ENCODE assay signal across 8 cellular contexts in the genomic region with DNA sequence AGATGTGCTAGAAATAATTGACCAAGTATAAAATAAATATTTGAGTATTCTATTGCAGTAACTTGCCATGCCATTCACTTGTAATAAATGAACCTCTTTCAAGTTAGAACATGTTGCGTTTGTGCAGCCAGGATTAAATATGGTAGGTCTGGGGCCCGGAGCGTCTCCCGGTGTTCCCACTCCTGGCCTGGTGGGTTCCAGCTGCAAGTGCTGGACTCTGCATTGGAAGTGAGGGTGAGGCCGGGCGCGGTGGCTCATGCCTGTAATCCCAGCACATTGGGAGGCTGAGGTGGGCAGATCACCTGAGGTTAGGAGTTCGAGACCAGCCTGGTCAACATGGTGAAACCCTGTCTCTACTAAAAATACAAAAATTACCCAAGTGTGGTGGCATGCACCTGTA. TPM values are rescaled to one million over a fixed set of nuclear protein-coding genes. Genes with fewer than 3 reads are reported as not detected.
DNase-seq lines count a peak whose midpoint lies in the region; ATAC-seq and TF ChIP-seq lines count a peak whose summit lies in the region.
"Not testable (repeated sequence)": the region's sequence is repeated elsewhere in the genome, so short reads cannot be mapped to it uniquely, and the experiment has no call there.

No MANE protein-coding gene starts in this region.

- H3K27ac Mint-ChIP-seq in activated CD4-positive, alpha-beta memory T cell treated with anti-CD3 and anti-CD28 coated beads for 36 hours = peak overlapping the region; percentile 43

- not testable (repeated sequence) for TF ChIP-seq EP300 in suprapubic skin (IDR thresholded peaks at IDR 0.05)

- TF ChIP-seq POLR2A in suprapubic skin (IDR thresholded peaks at IDR 0.05) = not testable (repeated sequence)

- H3K4me1 Mint-ChIP-seq in activated CD4-positive, alpha-beta memory T cell treated with anti-CD3 and anti-CD28 coated beads for 36 hours (ENCODE audit: low read depth) = not testable (repeated sequence)

- not testable (repeated sequence) for H3K36me3 ChIP-seq in left ventricle myocardium inferior, lower lobe of right lung, suprapubic skin, upper lobe of right lung

- 74% methylated on average over 8 of the region's 8 CpGs for WGBS in suprapubic skin

- DNase-seq in activated CD4-positive, alpha-beta memory T cell treated with anti-CD3 and anti-CD28 coated beads for 36 hours = not testable (repeated sequence)
- DNase-seq in dorsolateral prefrontal cortex (peak in 3 of 10 donors; percentile 15 to 29 (median 21)), left ventricle myocardium inferior (peak; percentile 5), left lobe of liver (ENCODE audit: low spot score) (peak; percentile 43), lower lobe of right lung (peak; percentile 42), posterior vena cava (ENCODE audit: low spot score) (peak; percentile 49), suprapubic skin (ENCODE audit: low spot score in 2 of 2) (peak; percentile 35 to 52), upper lobe of right lung (peak; percentile 41)

- H3K9me3 Mint-ChIP-seq in activated CD4-positive, alpha-beta memory T cell treated with anti-CD3 and anti-CD28 coated beads for 36 hours = not testable (repeated sequence)

- ATAC-seq in left lobe of liver, lower lobe of right lung, upper lobe of right lung: not testable (repeated sequence)

- H3K27me3 ChIP-seq in dorsolateral prefrontal cortex; lower lobe of right lung (ENCODE audit: low read depth); upper lobe of right lung: not testable (repeated sequence)
- H3K27me3 ChIP-seq in left ventricle myocardium inferior (ENCODE audit: low read depth) (peaks cover 62% of the 10 kb centered on the region), suprapubic skin (peaks cover 30% of the 10 kb centered on the region)

- not testable (repeated sequence) for H3K9me3 ChIP-seq in left ventricle myocardium inferior (replicated peaks); lower lobe of right lung; suprapubic skin; upper lobe of right lung

- not testable (repeated sequence) for H3K4me3 Mint-ChIP-seq in activated CD4-positive, alpha-beta memory T cell treated with anti-CD3 and anti-CD28 coated beads for 36 hours

- H3K4me3 ChIP-seq in dorsolateral prefrontal cortex (peak overlapping the region in 39 of 59 donors; percentile 7 to 54 (median 36)), lower lobe of right lung (peak overlapping the region; percentile 47), upper lobe of right lung (peak overlapping the region; percentile 42)
- not testable (repeated sequence) for H3K4me3 ChIP-seq in left ventricle myocardium inferior, suprapubic skin

- CTCF ChIA-PET in activated CD4-positive, alpha-beta memory T cell treated with anti-CD3 and anti-CD28 coated beads for 36 hours (lab: Charles Lee) = not testable (repeated sequence)

- peak overlapping the region in 18 of 59 donors; percentile 13 to 73 (median 44) for H3K27ac ChIP-seq in dorsolateral prefrontal cortex
- H3K27ac ChIP-seq in left ventricle myocardium inferior (replicated peaks); lower lobe of right lung; suprapubic skin; upper lobe of right lung: not testable (repeated sequence)

- H3K27me3 Mint-ChIP-seq in activated CD4-positive, alpha-beta memory T cell treated with anti-CD3 and anti-CD28 coated beads for 36 hours = peaks cover 28% of the 10 kb centered on the region

- intact Hi-C loops in activated CD4-positive, alpha-beta memory T cell treated with anti-CD3 and anti-CD28 coated beads for 36 hours (cut with micrococcal nuclease); dorsolateral prefrontal cortex (cut with DNase I); left ventricle myocardium inferior (cut with micrococcal nuclease); lower lobe of right lung (cut with DNase I); posterior vena cava (cut with DNase I); upper lobe of right lung (cut with DNase I): not testable (repeated sequence)

- H3K4me1 ChIP-seq in left ventricle myocardium inferior, lower lobe of right lung, suprapubic skin, upper lobe of right lung: not testable (repeated sequence)

- not testable (repeated sequence) for TF ChIP-seq CTCF in dorsolateral prefrontal cortex (IDR thresholded peaks at IDR 0.05 in 54 of 56, conservative IDR thresholded peaks at IDR 0.05 in 2 of 56; ENCODE audit: low read depth in 1 of 56, partially characterized antibody in 56 of 56); left ventricle myocardium inferior (IDR thresholded peaks at IDR 0.05; ENCODE audit: borderline replicate concordance); lower lobe of right lung (IDR thresholded peaks at IDR 0.05); suprapubic skin (IDR thresholded peaks at IDR 0.05); upper lobe of right lung (IDR thresholded peaks at IDR 0.05)

- H3K36me3 Mint-ChIP-seq in activated CD4-positive, alpha-beta memory T cell treated with anti-CD3 and anti-CD28 coated beads for 36 hours = not testable (repeated sequence)

- POLR2A ChIA-PET in activated CD4-positive, alpha-beta memory T cell treated with anti-CD3 and anti-CD28 coated beads for 36 hours (lab: Charles Lee) = not testable (repeated sequence)

RNA-seq across cellular contexts. Expression of a gene that starts 19.0 kb away (rescaled TPM):
- total RNA-seq in activated CD4-positive, alpha-beta memory T cell treated with anti-CD3 and anti-CD28 coated beads for 36 hours = 10 to 100 TPM; 29.2 to 30.3 TPM
- total RNA-seq in dorsolateral prefrontal cortex (10 to 100 TPM; 13.2 to 83.6 (median 28.1) TPM), left ventricle myocardium inferior (4.9 TPM), left lobe of liver (13.7 TPM), lower lobe of right lung (50.7 TPM), posterior vena cava (1 to 10 TPM; 4.5 to 6.5 TPM), suprapubic skin (1 to 10 TPM; 7.0 to 9.8 (median 7.9) TPM), upper lobe of right lung (39.3 TPM)
